22 cellular contexts compared by ENCODE assay signal in the genomic region with DNA sequence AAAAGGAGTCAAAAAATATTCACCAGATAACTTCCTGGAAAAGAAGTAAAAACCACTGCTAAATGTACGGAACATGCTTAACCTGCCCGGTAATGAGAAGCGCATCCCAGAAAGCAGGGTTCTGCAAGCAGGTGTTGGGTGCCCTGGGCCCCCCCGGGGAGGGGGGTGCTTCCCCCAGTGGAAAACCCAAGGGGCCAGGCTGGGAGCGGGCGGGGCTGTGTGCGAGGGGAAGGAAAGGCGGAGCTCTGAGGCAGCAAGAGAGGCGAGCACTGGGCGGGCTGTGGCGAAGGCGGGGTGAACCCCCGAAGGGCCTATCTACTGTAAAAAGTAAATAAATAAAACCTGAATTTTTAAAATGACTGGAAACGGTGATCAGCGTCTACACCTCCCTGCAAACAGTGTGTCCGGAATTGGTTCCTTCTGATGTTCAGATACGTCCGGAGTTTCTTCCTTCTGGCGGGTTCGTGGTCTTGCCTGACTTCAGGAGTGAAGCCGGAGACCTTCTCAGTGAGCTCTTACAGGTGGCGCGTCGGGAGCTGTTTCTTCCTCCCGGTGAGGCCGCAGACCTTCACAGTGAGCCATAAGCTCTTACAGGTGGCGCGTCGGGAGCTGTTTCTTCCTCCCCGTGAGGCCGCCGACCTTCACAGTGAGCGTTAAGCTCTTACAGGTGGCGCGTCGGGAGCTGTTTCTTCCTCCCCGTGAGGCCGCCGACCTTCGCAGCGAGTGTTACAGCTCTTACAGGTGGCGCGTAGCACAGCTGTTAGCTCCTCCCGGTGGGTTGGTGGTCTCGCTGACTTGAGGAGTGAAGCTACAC. TPM values are rescaled to one million over a fixed set of nuclear protein-coding genes. Genes with fewer than 3 reads are reported as not detected.
A peak's percentile ranks its signal among the peaks of the same experiment; 100 is the strongest.
DNase-seq lines count a peak whose midpoint lies in the region; ATAC-seq and TF ChIP-seq lines count a peak whose summit lies in the region.
"Had no signal": no experiment of that assay in that cellular context is flagged by ENCODE, and none has a peak within 500 bp of the region (broad histone marks: within the 10 kb centered on the region; RNA-seq: fewer than 3 reads in every experiment).

No MANE protein-coding gene starts in this region.

- H3K9ac ChIP-seq in mesenchymal stem cell (ENCODE audit: low read length), result no peak overlapping the region
- no peak overlapping the region for H3K9ac ChIP-seq in GM23248

- no peaks in the 10 kb centered on the region for H3F3A ChIP-seq in GM23248 (ENCODE audit: insufficient read depth)

- no peak overlapping the region for H4K8ac ChIP-seq in mesenchymal stem cell (ENCODE audit: low read length)

- intact Hi-C loops in Right ventricle myocardium inferior (cut with DNase I), result loop anchor here (5.0 kb wide), 1 partner anchor 85 kb away; the partner anchor contains the start of gene LSS
- intact Hi-C loops in cardiac septum (cut with DNase I), result loop anchor here (10.0 kb wide), 2 partner anchors 83 to 113 kb away; partner anchors contain the start of gene LSS
- intact Hi-C loops in heart left ventricle (cut with DNase I), result loop anchor here in 6 of 10 donors (5.0 to 10.0 kb wide), 4 partner anchors 83 to 170 kb away; partner anchors contain the start of gene LSS (in 2 of the 6)
- intact Hi-C loops in testis (cut with DNase I; ENCODE audit: low total_unique reads), result no loop called here

- H3K36me3 ChIP-seq in heart left ventricle (no peaks in the 10 kb centered on the region), mesenchymal stem cell (ENCODE audit: control insufficient read depth in 1 of 2, insufficient read depth in 2 of 2, low read depth in 1 of 2, low read length in 2 of 2) (no peaks in the 10 kb centered on the region), testis (ENCODE audit: low read depth, missing control alignments) (no peaks in the 10 kb centered on the region), GM23248 (ENCODE audit: low read depth) (no peaks in the 10 kb centered on the region)
- H3K36me3 ChIP-seq: colonic mucosa, esophagus muscularis mucosa, gastroesophageal sphincter, upper lobe of left lung had no signal

- TF ChIP-seq CTCF in heart left ventricle (IDR thresholded peaks at IDR 0.05) (no peak), testis (IDR thresholded peaks at IDR 0.05) (no peak)

- no peak overlapping the region for H3K4me2 ChIP-seq in mesenchymal stem cell (ENCODE audit: low read length, poor library complexity, severe bottlenecking)
- no peak overlapping the region for H3K4me2 ChIP-seq in GM23248 (ENCODE audit: unreplicated experiment)

- H3K9me2 ChIP-seq in GM23248 (ENCODE audit: insufficient read depth), result no peaks in the 10 kb centered on the region

- no peak overlapping the region for H3K23ac ChIP-seq in mesenchymal stem cell (ENCODE audit: low read length in 2 of 2)

- H2AFZ ChIP-seq in mesenchymal stem cell (ENCODE audit: low read depth, low read length) (no peak overlapping the region), GM23248 (no peak overlapping the region)

- H3K27ac ChIP-seq in heart left ventricle (no peak overlapping the region), mesenchymal stem cell (ENCODE audit: low read length, poor library complexity, severe bottlenecking) (no peak overlapping the region), testis (peak overlapping the region in 1 of 2 donors; percentile 45), GM23248 (no peak overlapping the region)
- H3K27ac ChIP-seq: colonic mucosa, esophagus muscularis mucosa, gastroesophageal sphincter, SK-N-MC, upper lobe of left lung had no signal

- H2BK12ac ChIP-seq in mesenchymal stem cell (ENCODE audit: low read length in 2 of 2), result peak overlapping the region in 1 of 2 experiments; percentile 29

- no peak for TF ChIP-seq POLR2A in heart left ventricle (IDR thresholded peaks at IDR 0.05)
- no peak for TF ChIP-seq POLR2A in testis (IDR thresholded peaks at IDR 0.05)

- H4K91ac ChIP-seq in mesenchymal stem cell (ENCODE audit: low read length), result peak overlapping the region; percentile 2

- 90 to 93% (median 92%) methylated on average over 45 of the region's 45 CpGs for WGBS in heart left ventricle, 4 donors
- WGBS in mesenchymal stem cell, result 59% methylated on average over 41 of the region's 45 CpGs
- WGBS in testis, 2 donors, result 71 to 76% methylated on average over 45 of the region's 45 CpGs
- WGBS in GM23248 (ENCODE audit: low coverage in 1 of 2, low lambda C conversion rate in 2 of 2, missing lambda C conversion rate in 2 of 2), 2 experiments, result 92% methylated on average over 28 to 45 of the region's 45 CpGs

- in situ Hi-C loops in GM23248 (cut with MboI), result no loop called here

- H4K20me1 ChIP-seq in GM23248 (ENCODE audit: insufficient read depth), result no peaks in the 10 kb centered on the region

- H3K79me1 ChIP-seq in mesenchymal stem cell (replicated peaks; ENCODE audit: low read length, poor library complexity, severe bottlenecking), result no peaks in the 10 kb centered on the region

- H3K27me3 ChIP-seq in heart left ventricle, result no peaks in the 10 kb centered on the region
- peaks cover 15 to 33% of the 10 kb centered on the region in 2 experiments for H3K27me3 ChIP-seq in mesenchymal stem cell (ENCODE audit: control insufficient read depth in 1 of 2, insufficient read depth in 1 of 2, low read length in 2 of 2)
- no peaks in the 10 kb centered on the region for H3K27me3 ChIP-seq in testis
- no peaks in the 10 kb centered on the region for H3K27me3 ChIP-seq in GM23248 (replicated peaks; ENCODE audit: insufficient read depth)
- H3K27me3 ChIP-seq: colonic mucosa, upper lobe of left lung had no signal

- no peaks in the 10 kb centered on the region for H3K79me2 ChIP-seq in GM23248 (ENCODE audit: insufficient read depth)

- peak overlapping the region in 1 of 2 experiments; percentile 28 for H3K4ac ChIP-seq in mesenchymal stem cell (ENCODE audit: low read depth in 1 of 2, low read length in 2 of 2)

- H2AK5ac ChIP-seq in mesenchymal stem cell (ENCODE audit: low read length, severe bottlenecking), result no peak overlapping the region

- no peak overlapping the region for H3K14ac ChIP-seq in mesenchymal stem cell (ENCODE audit: low read length in 2 of 2)

- peaks cover 0 to 9% (median 6%) of the 10 kb centered on the region in 12 donors for H3K4me1 ChIP-seq in heart left ventricle
- H3K4me1 ChIP-seq in mesenchymal stem cell (ENCODE audit: control insufficient read depth, insufficient read depth, low read depth, low read length), result peaks cover 16% of the 10 kb centered on the region
- H3K4me1 ChIP-seq in testis, result peaks cover 6% of the 10 kb centered on the region
- 0 out of 2 replicates have a peak, but pooled peaks cover 4% of the 10 kb centered on the region for H3K4me1 ChIP-seq in GM23248 (ENCODE audit: insufficient read depth)
- H3K4me1 ChIP-seq: colonic mucosa had no signal

- H2BK5ac ChIP-seq in mesenchymal stem cell (ENCODE audit: low read depth, low read length, poor library complexity, severe bottlenecking), result no peak overlapping the region

- H3K4me3 ChIP-seq in heart left ventricle (no peak overlapping the region), mesenchymal stem cell (ENCODE audit: insufficient read depth in 1 of 2, low read depth in 1 of 2, low read length in 2 of 2) (no peak overlapping the region), testis (peak overlapping the region; percentile 34 to 39), GM23248 (no peak overlapping the region)
- H3K4me3 ChIP-seq: colonic mucosa, esophagus muscularis mucosa, gastroesophageal sphincter, SK-N-MC, upper lobe of left lung had no signal

- no peak for ATAC-seq in Right ventricle myocardium inferior
- ATAC-seq in heart left ventricle, result no peak
- ATAC-seq: effector memory CD8-positive, alpha-beta T cell; gastroesophageal sphincter had no signal

- H3K18ac ChIP-seq in mesenchymal stem cell (ENCODE audit: low read depth in 1 of 2, low read length in 2 of 2), result peak overlapping the region in 1 of 2 experiments; percentile 55

- DNase-seq in Right ventricle myocardium inferior (ENCODE audit: missing footprints), result peak; percentile 62
- no peak for DNase-seq in cardiac septum (ENCODE audit: low spot score)
- peak in 3 of 5 donors; percentile 20 to 54 (median 22) for DNase-seq in heart left ventricle
- no peak for DNase-seq in mesenchymal stem cell
- DNase-seq in testis, result no peak
- no peak for DNase-seq in DMS79 (lab: John Stamatoyannopoulos, UW)
- DNase-seq in GM23248, result no peak
- no peak for DNase-seq in stimulated activated CD4-positive, alpha-beta T cell treated with anti-CD3 and anti-CD28 coated beads, Interleukin-2, amount 100 ng/mL, for 48 hours
- DNase-seq: activated CD4-positive, alpha-beta T cell treated with anti-CD3 and anti-CD28 coated beads, Interleukin-2, amount 10 ng/mL, durations not matched to agents 7 days and 5 days; activated CD8-positive, alpha-beta memory T cell treated with anti-CD3 and anti-CD28 coated beads, Interleukin-2, amount 50 U/mL, for 4 hours; Calu3; colonic mucosa; effector memory CD8-positive, alpha-beta T cell; midbrain; NCI-H1436 treated with DMSO at 0.1 percent for 48 hours; NCI-H524 treated with DMSO at 0.1 percent for 48 hours had no signal

- H3K9me3 ChIP-seq in heart left ventricle (no peaks in the 10 kb centered on the region), mesenchymal stem cell (ENCODE audit: control insufficient read depth, low read length) (no peaks in the 10 kb centered on the region), testis (no peaks in the 10 kb centered on the region), GM23248 (ENCODE audit: low read depth) (no peaks in the 10 kb centered on the region)
- H3K9me3 ChIP-seq: colonic mucosa, esophagus muscularis mucosa, gastroesophageal sphincter, upper lobe of left lung had no signal

- H2BK120ac ChIP-seq in mesenchymal stem cell (ENCODE audit: low read depth, low read length), result peak overlapping the region; percentile 2

- peak overlapping the region; percentile 8 for H2BK15ac ChIP-seq in mesenchymal stem cell (ENCODE audit: low read depth, poor library complexity, severe bottlenecking)

RNA-seq across cellular contexts. Expression of gene FTCD, which starts 13.4 kb away (rescaled TPM):
- total RNA-seq in Right ventricle myocardium inferior, result 1.2 TPM
- total RNA-seq in cardiac septum, result 0.83 TPM
- 1 to 10 TPM in 5 of 9 donors, under 1 TPM in 3, not detected in 1; 0.31 to 3.1 (median 1.2) TPM for total RNA-seq in heart left ventricle
- polyA plus RNA-seq in heart left ventricle, result 1 to 10 TPM in 1 of 2 donors, under 1 TPM in 1; 0.17 to 1.8 TPM
- 1.5 TPM for polyA plus RNA-seq in mesenchymal stem cell (2013, experiment 1 of 2)
- polyA plus RNA-seq in mesenchymal stem cell (2013, experiment 2 of 2), result 1.8 TPM
- 10 to 100 TPM; 50.5 to 63.5 TPM for total RNA-seq in testis
- polyA plus RNA-seq in testis (ENCODE audit: insufficient read depth, low read depth, low replicate concordance), result 49.2 TPM
- not detected in 2 replicates for total RNA-seq in GM23248 (2014; rRNA removed; shearing (Covaris generic))
- polyA plus RNA-seq in GM23248 (2016; fragmentation: Nextera tagmentation; extraction: Ambion mirVana), result not detected in 2 replicates
- total RNA-seq: activated CD4-positive, alpha-beta T cell treated with anti-CD3 and anti-CD28 coated beads, Interleukin-2, amount 10 ng/mL, durations not matched to agents 7 days and 5 days; MCF 10A had no signal

RNA-seq across cellular contexts. Expression of gene SPATC1L, which starts 42.3 kb away (rescaled TPM):
- 7.7 TPM for total RNA-seq in Right ventricle myocardium inferior
- 7.3 TPM for total RNA-seq in cardiac septum
- total RNA-seq in heart left ventricle, result 10 to 100 TPM in 4 of 9 donors, 1 to 10 TPM in 5; 4.9 to 16.8 (median 8.4) TPM
- polyA plus RNA-seq in heart left ventricle, result 10 to 100 TPM; 11.0 to 12.9 TPM
- polyA plus RNA-seq in mesenchymal stem cell (2013, experiment 1 of 2), result 39.1 TPM
- polyA plus RNA-seq in mesenchymal stem cell (2013, experiment 2 of 2), result 40.8 TPM
- total RNA-seq in testis, result 10 to 100 TPM; 75.6 to 96.1 TPM
- polyA plus RNA-seq in testis (ENCODE audit: insufficient read depth, low read depth, low replicate concordance), result 55.4 TPM
- 5.2 and 5.3 TPM in 2 replicates for total RNA-seq in GM23248 (2014; rRNA removed; shearing (Covaris generic))
- 15.2 and 15.7 TPM in 2 replicates for polyA plus RNA-seq in GM23248 (2016; fragmentation: Nextera tagmentation; extraction: Ambion mirVana)

RNA-seq across cellular contexts. Expression of gene COL6A2, which starts 44.1 kb away (rescaled TPM):
- total RNA-seq in Right ventricle myocardium inferior (254 TPM), cardiac septum (157 TPM), heart left ventricle (100 to 1,000 TPM; 118 to 484 (median 158) TPM), testis (100 to 1,000 TPM; 192 to 236 TPM)
- polyA plus RNA-seq in heart left ventricle (100 to 1,000 TPM; 143 to 221 TPM), testis (ENCODE audit: insufficient read depth, low read depth, low replicate concordance) (362 TPM), GM23248 (2016; fragmentation: Nextera tagmentation; extraction: Ambion mirVana) (650 and 676 TPM in 2 replicates)
- polyA plus RNA-seq in mesenchymal stem cell (2013, experiment 1 of 2), result 1,409 TPM
- 1,389 TPM for polyA plus RNA-seq in mesenchymal stem cell (2013, experiment 2 of 2)
- total RNA-seq in GM23248 (2014; rRNA removed; shearing (Covaris generic)), result 1,939 and 2,103 TPM in 2 replicates
- polyA plus RNA-seq: neural cell had no signal

Comparison
In these comparisons a context has a peak if more than half of its experiments do, and no peak if none do; other contexts are left out.
1. DNase-seq: peak in Right ventricle myocardium inferior (single experiment) and heart left ventricle (3 of 5); none in cardiac septum (single experiment), mesenchymal stem cell (single experiment), testis (single experiment), DMS79 (single experiment), GM23248 (single experiment) and stimulated activated CD4-positive, alpha-beta T cell treated with anti-CD3 and anti-CD28 coated beads, Interleukin-2, amount 100 ng/mL, for 48 hours (0 of 2).
2. H3K4me3 ChIP-seq: peak in testis (2 of 2); none in heart left ventricle (0 of 12), mesenchymal stem cell (0 of 2) and GM23248 (single experiment).
3. RNA of gene FTCD, which starts 13.4 kb away (total RNA-seq): 50.5 to 63.5 TPM in testis; 1.2 TPM in Right ventricle myocardium inferior (single experiment), 0.31 to 3.1 TPM in heart left ventricle, 0.83 TPM in cardiac septum (single experiment) and not detected in GM23248; every median in the first group is over 10 times any median in the second.